27 cellular contexts compared by ENCODE assay signal in the genomic region with DNA sequence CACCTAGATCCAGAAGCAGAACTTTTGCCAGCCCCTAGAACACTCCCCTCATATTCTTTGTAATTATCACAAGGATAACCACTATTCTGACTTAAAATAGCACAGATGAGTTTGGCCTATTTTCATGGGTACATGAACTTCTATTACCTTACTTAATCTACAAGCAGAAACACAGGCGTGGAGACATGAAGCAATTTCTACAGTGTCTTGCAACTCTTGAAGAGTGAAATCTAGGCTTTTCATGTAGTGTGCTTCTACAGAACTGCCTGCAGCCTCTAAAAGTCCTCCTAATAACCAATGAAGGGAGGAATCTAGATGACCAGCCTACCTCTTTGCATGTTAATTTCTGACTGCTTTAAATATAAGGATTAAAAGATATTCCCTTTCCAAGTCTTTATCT.
"Had no signal": no experiment of that assay in that cellular context is flagged by ENCODE, and none has a peak within 500 bp of the region (broad histone marks: within the 10 kb centered on the region; RNA-seq: fewer than 3 reads in every experiment).

No MANE protein-coding gene starts in this region.

- H3K27me3 ChIP-seq: stomach, suprapubic skin, testis, thyroid gland, tibial artery, tibial nerve, transverse colon, upper lobe of left lung, upper lobe of right lung, uterus, vagina had no signal

- H3K36me3 ChIP-seq: stomach, suprapubic skin, thoracic aorta, thyroid gland, tibial artery, tibial nerve, transverse colon, upper lobe of left lung, upper lobe of right lung, uterus, vagina had no signal

- H3K4me1 ChIP-seq: stomach, suprapubic skin, testis, thyroid gland, tibial nerve, upper lobe of left lung, upper lobe of right lung, uterus, vagina had no signal

- H3K4me3 ChIP-seq: stomach, suprapubic skin, testis, thoracic aorta, thyroid gland, tibial artery, tibial nerve, transverse colon, upper lobe of left lung, upper lobe of right lung, uterus, vagina had no signal

- FAIRE-seq: urothelium cell line had no signal

- H3K27ac ChIP-seq: stomach, suprapubic skin, testis, thoracic aorta, thyroid gland, tibial artery, tibial nerve, transverse colon, upper lobe of left lung, upper lobe of right lung, uterus, vagina had no signal

- DNase-seq: stimulated activated CD4-positive, alpha-beta T cell treated with anti-CD3 and anti-CD28 coated beads, Interleukin-2, amount 100 ng/mL, for 48 hours; stimulated activated CD4-positive, alpha-beta T cell treated with anti-CD3 and anti-CD28 coated beads, Interleukin-4, amount 100 ng/mL, for 1 hour; stimulated activated CD4-positive, alpha-beta T cell treated with anti-CD3 and anti-CD28 coated beads, Interleukin-4, amount 100 ng/mL, for 24 hours; stimulated activated CD4-positive, alpha-beta T cell treated with anti-CD3 and anti-CD28 coated beads, Interleukin-4, amount 100 ng/mL, for 4 hours; stimulated activated CD8-positive, alpha-beta memory T cell treated with anti-CD3 and anti-CD28 coated beads, Interleukin-4, amount 100 ng/mL, for 48 hours; stimulated activated naive B cell treated with anti-CD40 and anti-IgM and Interleukin-4, amounts not matched to agents 10 μg/mL and 1 μg/mL and 100 μg/mL, for 72 hours; stimulated activated naive CD4-positive, alpha-beta T cell; stimulated activated naive CD4-positive, alpha-beta T cell treated with Interleukin-2 at 50 U/mL for 16 hours; stimulated activated naive CD8-positive, alpha-beta T cell treated with anti-CD3 and anti-CD28 coated beads, Interleukin-15, amount 100 ng/mL, for 72 hours; stimulated activated naive CD8-positive, alpha-beta T cell treated with anti-CD3 and anti-CD28 coated beads, Interleukin-15, Interleukin-2, amounts not matched to agents 100 U/mL and 50 U/mL, for 24 hours; stomach; substantia nigra; testis; thyroid gland; tibial artery; transverse colon; trophoblast cell; upper lobe of left lung; upper lobe of right lung; uterus had no signal

- H3K9me3 ChIP-seq: stomach, suprapubic skin, testis, thoracic aorta, thyroid gland, tibial artery, tibial nerve, transverse colon, upper lobe of left lung, upper lobe of right lung, uterus, vagina had no signal

- ATAC-seq: stimulated activated effector memory CD8-positive, alpha-beta T cell treated with anti-CD3 and anti-CD28 coated beads, Interleukin-12 subunit alpha, Interleukin-12 subunit beta, amount 100 ng/mL, for 72 hours; stimulated activated memory B cell treated with anti-CD40 and anti-IgM and Interleukin-4, amounts not matched to agents 10 μg/mL and 1 μg/mL and 100 μg/mL, for 72 hours; stimulated activated naive B cell treated with anti-CD40 and anti-IgM and Interleukin-4, amounts not matched to agents 10 μg/mL and 1 μg/mL and 100 μg/mL, for 72 hours; stimulated activated naive CD8-positive, alpha-beta T cell treated with anti-CD3 and anti-CD28 coated beads, Interleukin-15, amount 100 ng/mL, for 72 hours; stimulated activated naive CD8-positive, alpha-beta T cell treated with anti-CD3 and anti-CD28 coated beads, Interleukin-15, Interleukin-2, amounts not matched to agents 100 U/mL and 50 U/mL, for 24 hours; upper lobe of right lung had no signal
